Comparison of ENCODE assay signal across 8 cellular contexts in the genomic region with DNA sequence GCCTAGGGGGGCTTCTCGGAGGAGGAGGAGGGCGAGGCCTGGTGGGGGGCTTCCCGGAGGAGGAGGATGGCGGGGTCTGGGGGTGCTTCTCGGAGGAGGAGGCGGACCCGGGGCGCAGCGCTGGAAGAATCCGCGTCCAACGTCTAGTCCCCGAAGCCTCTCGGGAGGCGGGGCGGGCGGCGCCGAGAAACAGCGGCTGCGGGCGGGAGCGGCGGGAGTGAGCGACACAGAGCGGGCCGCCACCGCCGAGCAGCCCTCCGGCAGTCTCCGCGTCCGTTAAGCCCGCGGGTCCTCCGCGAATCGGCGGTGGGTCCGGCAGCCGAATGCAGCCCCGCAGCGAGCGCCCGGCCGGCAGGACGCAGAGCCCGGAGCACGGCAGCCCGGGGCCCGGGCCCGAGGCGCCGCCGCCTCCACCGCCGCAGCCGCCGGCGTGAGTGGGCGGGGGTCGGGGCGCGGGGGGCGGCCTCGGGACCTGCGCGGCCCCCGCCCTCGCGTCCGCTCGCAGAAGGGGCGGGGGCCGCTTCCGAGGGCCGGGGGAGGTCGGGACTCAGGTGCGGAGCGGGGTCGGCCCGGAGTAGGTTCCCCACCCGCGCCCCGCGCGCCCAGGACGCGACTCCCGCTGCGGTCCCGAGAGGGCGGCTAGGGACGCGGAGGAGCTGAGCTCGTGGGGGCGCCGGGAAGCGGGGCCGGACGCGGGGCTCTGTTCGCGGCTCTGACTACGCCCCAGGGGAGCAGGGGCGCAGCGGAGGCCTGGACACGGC. TPM values are rescaled to one million over a fixed set of nuclear protein-coding genes. Genes with fewer than 3 reads are reported as not detected.
DNase-seq lines count a peak whose midpoint lies in the region; ATAC-seq and TF ChIP-seq lines count a peak whose summit lies in the region.

TSS of gene KLHL17 (plus strand) at position 214 of the 761 bp plus-strand sequence. CDS start at position 324, 110 bp downstream.

- peaks cover 34% of the 10 kb centered on the region for H3K36me3 Mint-ChIP-seq in Calu3 (ENCODE audit: insufficient read depth, unreplicated experiment)

- H3K27ac Mint-ChIP-seq in Calu3 (ENCODE audit: unreplicated experiment), result no peak within 1 kb of the TSS

- CTCF ChIA-PET in Calu3 (lab: Charles Lee), result no interaction called here

- ATAC-seq in GM21825 (IDR thresholded peaks at IDR 0.05; ENCODE audit: unreplicated experiment), result peak; percentile 47
- ATAC-seq in HG02840 (IDR thresholded peaks at IDR 0.05; ENCODE audit: low FRiP score, unreplicated experiment), result no peak

- H3K4me3 ChIP-seq in choroid plexus epithelial cell (ENCODE audit: low read depth, low read length), result peak within 1 kb of the TSS; percentile 66

- intact Hi-C loops in Calu3 (cut with micrococcal nuclease; ENCODE audit: unreplicated experiment), result no loop called here

- DNase-seq in Calu3 (peak; percentile 79), NCI-H2196 treated with DMSO at 0.1 percent for 48 hours (lab: John Stamatoyannopoulos, UW; ENCODE audit: unreplicated experiment) (peak; percentile 19), choroid plexus epithelial cell (ENCODE audit: low read depth) (peak; percentile 72), left kidney (ENCODE audit: low read depth, low spot score) (peak; percentile 89)
- DNase-seq in activated CD4-positive, alpha-beta T cell treated with anti-CD3 and anti-CD28 coated beads for 48 hours, result peak; percentile 90
- DNase-seq in stimulated activated CD4-positive, alpha-beta T cell treated with anti-CD3 and anti-CD28 coated beads, Interleukin-2, amount 100 ng/mL, for 24 hours, result peak; percentile 85 to 90

- peak within 1 kb of the TSS; percentile 85 for H3K4me3 Mint-ChIP-seq in Calu3 (ENCODE audit: low read depth, unreplicated experiment)

- peaks cover 15% of the 10 kb centered on the region for H3K4me1 Mint-ChIP-seq in Calu3 (ENCODE audit: low read depth, unreplicated experiment)

- no peaks in the 10 kb centered on the region for H3K9me3 Mint-ChIP-seq in Calu3 (ENCODE audit: low read depth, unreplicated experiment)

- H3K27me3 Mint-ChIP-seq in Calu3 (ENCODE audit: unreplicated experiment), result no peaks in the 10 kb centered on the region

- TF ChIP-seq CTCF in Calu3 (IDR thresholded peaks at IDR 0.05; ENCODE audit: unreplicated experiment), result no peak
- TF ChIP-seq CTCF in choroid plexus epithelial cell (conservative IDR thresholded peaks at IDR 0.05; ENCODE audit: low read depth, low read length), result no peak

- no TSS peak for BruUV-seq in Calu3 (replicated peaks; lab: Mats Ljungman, UMichigan)

RNA-seq across cellular contexts. Expression of gene KLHL17, which starts in this region (rescaled TPM):
- total RNA-seq in Calu3 (2022), result 27.1 and 27.8 TPM in 2 replicates

Comparison
In these comparisons a context has a peak if more than half of its experiments do, and no peak if none do; other contexts are left out.
1. DNase-seq: peak in every context shown above with its lines; median percentile 90 in activated CD4-positive, alpha-beta T cell treated with anti-CD3 and anti-CD28 coated beads for 48 hours; 89 in left kidney; 88 in stimulated activated CD4-positive, alpha-beta T cell treated with anti-CD3 and anti-CD28 coated beads, Interleukin-2, amount 100 ng/mL, for 24 hours; 79 in Calu3; 72 in choroid plexus epithelial cell; 19 in NCI-H2196 treated with DMSO at 0.1 percent for 48 hours.